Comparison of ENCODE assay signal across 1 cellular context in the genomic region with DNA sequence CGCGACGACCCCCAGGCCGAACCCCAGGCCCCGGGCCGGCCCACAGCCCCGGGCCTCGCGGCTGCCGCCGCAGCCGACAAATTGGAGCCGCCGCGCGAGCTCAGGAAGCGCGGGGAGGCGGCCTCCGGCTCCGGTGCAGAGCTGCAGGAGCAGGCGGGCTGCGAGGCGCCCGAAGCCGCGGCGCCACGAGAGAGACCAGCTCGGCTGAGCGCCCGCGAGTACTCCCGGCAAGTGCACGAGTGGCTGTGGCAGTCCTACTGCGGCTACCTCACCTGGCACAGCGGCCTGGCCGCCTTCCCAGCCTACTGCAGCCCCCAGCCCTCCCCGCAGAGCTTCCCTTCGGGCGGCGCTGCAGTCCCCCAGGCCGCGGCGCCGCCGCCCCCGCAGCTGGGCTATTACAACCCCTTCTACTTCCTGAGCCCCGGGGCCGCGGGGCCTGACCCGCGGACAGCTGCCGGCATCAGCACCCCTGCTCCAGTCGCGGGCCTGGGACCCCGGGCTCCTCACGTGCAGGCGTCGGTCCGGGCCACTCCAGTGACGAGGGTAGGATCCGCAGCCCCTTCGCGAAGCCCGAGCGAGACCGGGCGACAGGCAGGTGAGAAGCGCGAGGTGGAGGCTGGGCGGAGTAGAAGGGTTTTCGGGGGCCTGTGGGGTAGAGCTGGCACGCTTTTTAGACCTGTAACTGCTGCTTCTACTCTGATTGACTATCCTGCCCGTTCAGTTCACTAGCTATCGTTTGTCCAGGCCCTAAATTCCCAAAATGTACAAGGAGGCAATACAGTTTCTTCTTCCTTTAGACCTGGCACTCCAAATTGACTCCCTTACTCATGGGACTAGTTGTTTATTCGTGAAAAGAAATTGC.
TF ChIP-seq lines count a peak whose summit lies in the region.

No MANE protein-coding gene starts in this region.

TF ChIP-seq in HepG2, 621 proteins besides CTCF, POLR2A, EP300 and RAD21 (continues in another document):
- no peak for TF ChIP-seq XRCC5 (optimal IDR thresholded peaks at IDR 0.05; ENCODE audit: low read length)
- TF ChIP-seq ZNF557 (CRISPR knock-in tag; IDR thresholded peaks at IDR 0.05): no peak
- 0 out of 2 replicates have a peak, but pooled peaks have one; percentile 60 for TF ChIP-seq REXO4 (CRISPR knock-in tag; IDR thresholded peaks at IDR 0.05; ENCODE audit: borderline replicate concordance)
- no peak; the same call in 1 of the 2 replicates for TF ChIP-seq KDM5A (IDR thresholded peaks at IDR 0.05; ENCODE audit: borderline replicate concordance, low read length)
- TF ChIP-seq, protein P1, sequence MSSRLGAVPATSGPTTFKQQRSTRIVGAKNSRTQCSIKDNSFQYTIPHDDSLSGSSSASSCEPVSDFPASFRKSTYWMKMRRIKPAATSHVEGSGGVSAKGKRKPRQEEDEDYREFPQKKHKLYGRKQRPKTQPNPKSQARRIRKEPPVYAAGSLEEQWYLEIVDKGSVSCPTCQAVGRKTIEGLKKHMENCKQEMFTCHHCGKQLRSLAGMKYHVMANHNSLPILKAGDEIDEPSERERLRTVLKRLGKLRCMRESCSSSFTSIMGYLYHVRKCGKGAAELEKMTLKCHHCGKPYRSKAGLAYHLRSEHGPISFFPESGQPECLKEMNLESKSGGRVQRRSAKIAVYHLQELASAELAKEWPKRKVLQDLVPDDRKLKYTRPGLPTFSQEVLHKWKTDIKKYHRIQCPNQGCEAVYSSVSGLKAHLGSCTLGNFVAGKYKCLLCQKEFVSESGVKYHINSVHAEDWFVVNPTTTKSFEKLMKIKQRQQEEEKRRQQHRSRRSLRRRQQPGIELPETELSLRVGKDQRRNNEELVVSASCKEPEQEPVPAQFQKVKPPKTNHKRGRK (CRISPR knock-in tag; IDR thresholded peaks at IDR 0.05): no peak
- no peak for TF ChIP-seq ZNF350 (CRISPR knock-in tag; IDR thresholded peaks at IDR 0.05; ENCODE audit: borderline replicate concordance, low read depth)
- TF ChIP-seq, protein P2, sequence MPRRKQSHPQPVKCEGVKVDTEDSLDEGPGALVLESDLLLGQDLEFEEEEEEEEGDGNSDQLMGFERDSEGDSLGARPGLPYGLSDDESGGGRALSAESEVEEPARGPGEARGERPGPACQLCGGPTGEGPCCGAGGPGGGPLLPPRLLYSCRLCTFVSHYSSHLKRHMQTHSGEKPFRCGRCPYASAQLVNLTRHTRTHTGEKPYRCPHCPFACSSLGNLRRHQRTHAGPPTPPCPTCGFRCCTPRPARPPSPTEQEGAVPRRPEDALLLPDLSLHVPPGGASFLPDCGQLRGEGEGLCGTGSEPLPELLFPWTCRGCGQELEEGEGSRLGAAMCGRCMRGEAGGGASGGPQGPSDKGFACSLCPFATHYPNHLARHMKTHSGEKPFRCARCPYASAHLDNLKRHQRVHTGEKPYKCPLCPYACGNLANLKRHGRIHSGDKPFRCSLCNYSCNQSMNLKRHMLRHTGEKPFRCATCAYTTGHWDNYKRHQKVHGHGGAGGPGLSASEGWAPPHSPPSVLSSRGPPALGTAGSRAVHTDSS (CRISPR knock-in tag; conservative IDR thresholded peaks at IDR 0.05): 0 out of 2 replicates have a peak, but pooled peaks have one; percentile 57
- no peak for TF ChIP-seq MAFF (IDR thresholded peaks at IDR 0.05; ENCODE audit: low read depth, low read length)
- TF ChIP-seq, protein P3, sequence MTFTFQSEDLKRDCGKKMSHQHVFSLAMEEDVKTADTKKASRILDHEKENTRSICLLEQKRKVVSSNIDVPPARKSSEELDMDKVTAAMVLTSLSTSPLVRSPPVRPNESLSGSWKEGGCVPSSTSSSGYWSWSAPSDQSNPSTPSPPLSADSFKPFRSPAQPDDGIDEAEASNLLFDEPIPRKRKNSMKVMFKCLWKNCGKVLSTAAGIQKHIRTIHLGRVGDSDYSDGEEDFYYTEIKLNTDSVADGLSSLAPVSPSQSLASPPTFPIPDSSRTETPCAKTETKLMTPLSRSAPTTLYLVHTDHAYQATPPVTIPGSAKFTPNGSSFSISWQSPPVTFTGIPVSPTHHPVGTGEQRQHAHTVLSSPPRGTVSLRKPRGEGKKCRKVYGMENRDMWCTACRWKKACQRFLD (CRISPR knock-in tag; IDR thresholded peaks at IDR 0.05; ENCODE audit: borderline replicate concordance): no peak
- no peak for TF ChIP-seq TBP (CRISPR knock-in tag; IDR thresholded peaks at IDR 0.05)
- 0 out of 2 replicates have a peak, but pooled peaks have one; percentile 62 for TF ChIP-seq ZSCAN29 (CRISPR knock-in tag; conservative IDR thresholded peaks at IDR 0.05)
- no peak for TF ChIP-seq ZNF343 (CRISPR knock-in tag; IDR thresholded peaks at IDR 0.05)
- TF ChIP-seq, protein P4, sequence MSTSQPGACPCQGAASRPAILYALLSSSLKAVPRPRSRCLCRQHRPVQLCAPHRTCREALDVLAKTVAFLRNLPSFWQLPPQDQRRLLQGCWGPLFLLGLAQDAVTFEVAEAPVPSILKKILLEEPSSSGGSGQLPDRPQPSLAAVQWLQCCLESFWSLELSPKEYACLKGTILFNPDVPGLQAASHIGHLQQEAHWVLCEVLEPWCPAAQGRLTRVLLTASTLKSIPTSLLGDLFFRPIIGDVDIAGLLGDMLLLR (CRISPR knock-in tag; IDR thresholded peaks at IDR 0.05): no peak
- TF ChIP-seq ZFP36 (IDR thresholded peaks at IDR 0.05; ENCODE audit: borderline replicate concordance, low read depth, low read length, partially characterized antibody): no peak
- TF ChIP-seq STAG1 (CRISPR knock-in tag; IDR thresholded peaks at IDR 0.05): no peak
- TF ChIP-seq, protein P5, sequence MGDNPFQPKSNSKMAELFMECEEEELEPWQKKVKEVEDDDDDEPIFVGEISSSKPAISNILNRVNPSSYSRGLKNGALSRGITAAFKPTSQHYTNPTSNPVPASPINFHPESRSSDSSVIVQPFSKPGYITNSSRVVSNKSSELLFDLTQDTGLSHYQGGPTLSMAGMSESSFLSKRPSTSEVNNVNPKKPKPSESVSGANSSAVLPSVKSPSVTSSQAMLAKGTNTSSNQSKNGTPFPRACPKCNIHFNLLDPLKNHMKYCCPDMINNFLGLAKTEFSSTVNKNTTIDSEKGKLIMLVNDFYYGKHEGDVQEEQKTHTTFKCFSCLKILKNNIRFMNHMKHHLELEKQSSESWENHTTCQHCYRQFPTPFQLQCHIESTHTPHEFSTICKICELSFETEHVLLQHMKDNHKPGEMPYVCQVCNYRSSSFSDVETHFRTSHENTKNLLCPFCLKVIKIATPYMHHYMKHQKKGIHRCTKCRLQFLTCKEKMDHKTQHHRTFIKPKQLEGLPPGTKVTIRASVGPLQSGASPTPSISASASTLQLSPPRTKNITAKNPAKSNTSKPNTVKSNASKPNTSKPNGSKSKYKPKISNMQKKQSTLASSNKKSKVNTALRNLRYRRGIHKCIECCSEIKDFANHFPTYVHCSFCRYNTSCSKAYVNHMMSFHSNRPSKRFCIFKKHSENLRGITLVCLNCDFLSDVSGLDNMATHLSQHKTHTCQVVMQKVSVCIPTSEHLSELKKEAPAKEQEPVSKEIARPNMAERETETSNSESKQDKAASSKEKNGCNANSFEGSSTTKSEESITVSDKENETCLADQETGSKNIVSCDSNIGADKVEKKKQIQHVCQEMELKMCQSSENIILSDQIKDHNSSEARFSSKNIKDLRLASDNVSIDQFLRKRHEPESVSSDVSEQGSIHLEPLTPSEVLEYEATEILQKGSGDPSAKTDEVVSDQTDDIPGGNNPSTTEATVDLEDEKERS (CRISPR knock-in tag; IDR thresholded peaks at IDR 0.05): no peak
- TF ChIP-seq, protein P6, sequence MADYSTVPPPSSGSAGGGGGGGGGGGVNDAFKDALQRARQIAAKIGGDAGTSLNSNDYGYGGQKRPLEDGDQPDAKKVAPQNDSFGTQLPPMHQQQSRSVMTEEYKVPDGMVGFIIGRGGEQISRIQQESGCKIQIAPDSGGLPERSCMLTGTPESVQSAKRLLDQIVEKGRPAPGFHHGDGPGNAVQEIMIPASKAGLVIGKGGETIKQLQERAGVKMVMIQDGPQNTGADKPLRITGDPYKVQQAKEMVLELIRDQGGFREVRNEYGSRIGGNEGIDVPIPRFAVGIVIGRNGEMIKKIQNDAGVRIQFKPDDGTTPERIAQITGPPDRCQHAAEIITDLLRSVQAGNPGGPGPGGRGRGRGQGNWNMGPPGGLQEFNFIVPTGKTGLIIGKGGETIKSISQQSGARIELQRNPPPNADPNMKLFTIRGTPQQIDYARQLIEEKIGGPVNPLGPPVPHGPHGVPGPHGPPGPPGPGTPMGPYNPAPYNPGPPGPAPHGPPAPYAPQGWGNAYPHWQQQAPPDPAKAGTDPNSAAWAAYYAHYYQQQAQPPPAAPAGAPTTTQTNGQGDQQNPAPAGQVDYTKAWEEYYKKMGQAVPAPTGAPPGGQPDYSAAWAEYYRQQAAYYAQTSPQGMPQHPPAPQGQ (CRISPR knock-in tag; IDR thresholded peaks at IDR 0.05; ENCODE audit: borderline replicate concordance): no peak
- peak; percentile 25; the same call in 1 of the 2 replicates for TF ChIP-seq ZNF337 (CRISPR knock-in tag; IDR thresholded peaks at IDR 0.05; ENCODE audit: borderline replicate concordance, low read depth)
- no peak for TF ChIP-seq SRF (IDR thresholded peaks at IDR 0.05; ENCODE audit: low read depth, low read length)
- TF ChIP-seq, protein P7, sequence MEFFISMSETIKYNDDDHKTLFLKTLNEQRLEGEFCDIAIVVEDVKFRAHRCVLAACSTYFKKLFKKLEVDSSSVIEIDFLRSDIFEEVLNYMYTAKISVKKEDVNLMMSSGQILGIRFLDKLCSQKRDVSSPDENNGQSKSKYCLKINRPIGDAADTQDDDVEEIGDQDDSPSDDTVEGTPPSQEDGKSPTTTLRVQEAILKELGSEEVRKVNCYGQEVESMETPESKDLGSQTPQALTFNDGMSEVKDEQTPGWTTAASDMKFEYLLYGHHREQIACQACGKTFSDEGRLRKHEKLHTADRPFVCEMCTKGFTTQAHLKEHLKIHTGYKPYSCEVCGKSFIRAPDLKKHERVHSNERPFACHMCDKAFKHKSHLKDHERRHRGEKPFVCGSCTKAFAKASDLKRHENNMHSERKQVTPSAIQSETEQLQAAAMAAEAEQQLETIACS (CRISPR knock-in tag; IDR thresholded peaks at IDR 0.05): peak; percentile 14
- TF ChIP-seq, protein P8, sequence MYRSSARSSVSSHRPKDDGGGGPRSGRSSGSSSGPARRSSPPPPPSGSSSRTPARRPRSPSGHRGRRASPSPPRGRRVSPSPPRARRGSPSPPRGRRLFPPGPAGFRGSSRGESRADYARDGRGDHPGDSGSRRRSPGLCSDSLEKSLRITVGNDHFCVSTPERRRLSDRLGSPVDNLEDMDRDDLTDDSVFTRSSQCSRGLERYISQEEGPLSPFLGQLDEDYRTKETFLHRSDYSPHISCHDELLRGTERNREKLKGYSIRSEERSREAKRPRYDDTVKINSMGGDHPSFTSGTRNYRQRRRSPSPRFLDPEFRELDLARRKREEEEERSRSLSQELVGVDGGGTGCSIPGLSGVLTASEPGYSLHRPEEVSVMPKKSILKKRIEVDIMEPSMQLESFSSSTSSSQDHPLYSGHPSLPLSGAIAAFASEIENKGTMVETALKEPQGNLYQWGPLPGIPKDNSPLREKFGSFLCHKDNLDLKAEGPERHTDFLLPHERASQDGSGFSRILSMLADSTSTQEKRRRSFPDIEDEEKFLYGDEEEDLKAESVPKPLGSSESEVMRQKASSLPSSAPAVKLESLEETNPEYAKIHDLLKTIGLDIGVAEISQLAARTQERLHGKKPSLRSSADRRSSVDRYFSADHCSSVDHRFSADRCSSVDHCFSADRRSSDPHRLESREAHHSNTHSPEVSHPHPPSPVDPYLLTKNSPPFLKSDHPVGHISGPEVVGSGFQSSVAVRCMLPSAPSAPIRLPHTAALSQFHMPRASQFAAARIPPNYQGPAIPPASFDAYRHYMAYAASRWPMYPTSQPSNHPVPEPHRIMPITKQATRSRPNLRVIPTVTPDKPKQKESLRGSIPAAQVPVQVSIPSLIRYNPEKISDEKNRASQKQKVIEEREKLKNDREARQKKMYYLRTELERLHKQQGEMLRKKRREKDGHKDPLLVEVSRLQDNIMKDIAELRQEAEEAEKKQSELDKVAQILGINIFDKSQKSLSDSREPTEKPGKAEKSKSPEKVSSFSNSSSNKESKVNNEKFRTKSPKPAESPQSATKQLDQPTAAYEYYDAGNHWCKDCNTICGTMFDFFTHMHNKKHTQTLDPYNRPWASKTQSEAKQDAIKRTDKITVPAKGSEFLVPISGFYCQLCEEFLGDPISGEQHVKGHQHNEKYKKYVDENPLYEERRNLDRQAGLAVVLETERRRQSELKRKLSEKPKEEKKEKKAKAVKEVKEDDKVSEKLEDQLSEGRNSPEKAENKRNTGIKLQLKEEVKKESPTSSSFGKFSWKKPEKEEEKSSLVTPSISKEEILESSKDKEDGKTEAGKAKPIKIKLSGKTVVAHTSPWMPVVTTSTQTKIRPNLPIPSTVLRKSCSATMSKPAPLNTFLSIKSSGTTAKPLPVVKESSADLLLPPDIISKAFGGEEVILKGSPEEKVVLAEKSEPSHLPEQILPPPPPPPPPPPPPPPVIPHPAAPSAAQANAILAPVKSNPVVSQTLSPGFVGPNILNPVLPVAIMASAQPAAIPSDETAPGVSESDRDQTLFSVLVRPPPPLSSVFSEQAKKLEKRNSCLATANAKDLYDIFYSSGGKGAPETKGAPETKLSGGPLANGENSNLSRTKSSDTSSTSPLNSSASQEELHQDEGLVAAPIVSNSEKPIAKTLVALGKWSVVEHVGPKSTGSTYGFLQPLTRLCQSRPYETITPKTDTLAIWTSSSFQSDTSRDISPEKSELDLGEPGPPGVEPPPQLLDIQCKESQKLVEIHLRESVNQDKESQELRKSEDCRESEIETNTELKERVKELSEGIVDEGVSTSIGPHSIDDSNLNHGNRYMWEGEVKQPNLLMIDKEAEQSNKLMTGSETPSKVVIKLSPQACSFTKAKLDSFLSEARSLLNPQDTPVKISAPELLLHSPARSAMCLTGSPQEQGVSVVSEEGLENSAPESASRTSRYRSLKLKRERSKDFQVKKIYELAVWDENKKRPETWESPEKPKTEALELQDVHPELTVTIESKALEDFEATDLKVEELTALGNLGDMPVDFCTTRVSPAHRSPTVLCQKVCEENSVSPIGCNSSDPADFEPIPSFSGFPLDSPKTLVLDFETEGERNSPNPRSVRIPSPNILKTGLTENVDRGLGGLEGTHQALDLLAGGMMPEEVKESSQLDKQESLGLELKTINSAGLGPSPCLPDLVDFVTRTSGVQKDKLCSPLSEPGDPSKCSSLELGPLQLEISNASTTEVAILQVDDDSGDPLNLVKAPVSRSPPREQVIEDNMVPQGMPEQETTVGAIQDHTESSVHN (CRISPR knock-in tag; IDR thresholded peaks at IDR 0.05): no peak
- TF ChIP-seq GPN1 (CRISPR knock-in tag; IDR thresholded peaks at IDR 0.05; ENCODE audit: borderline replicate concordance): no peak
- TF ChIP-seq, protein P9, sequence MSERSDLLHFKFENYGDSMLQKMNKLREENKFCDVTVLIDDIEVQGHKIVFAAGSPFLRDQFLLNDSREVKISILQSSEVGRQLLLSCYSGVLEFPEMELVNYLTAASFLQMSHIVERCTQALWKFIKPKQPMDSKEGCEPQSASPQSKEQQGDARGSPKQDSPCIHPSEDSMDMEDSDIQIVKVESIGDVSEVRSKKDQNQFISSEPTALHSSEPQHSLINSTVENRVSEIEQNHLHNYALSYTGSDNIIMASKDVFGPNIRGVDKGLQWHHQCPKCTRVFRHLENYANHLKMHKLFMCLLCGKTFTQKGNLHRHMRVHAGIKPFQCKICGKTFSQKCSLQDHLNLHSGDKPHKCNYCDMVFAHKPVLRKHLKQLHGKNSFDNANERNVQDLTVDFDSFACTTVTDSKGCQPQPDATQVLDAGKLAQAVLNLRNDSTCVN (CRISPR knock-in tag; IDR thresholded peaks at IDR 0.05; ENCODE audit: borderline replicate concordance): peak; percentile 77
- TF ChIP-seq ZBTB7A (CRISPR knock-in tag; IDR thresholded peaks at IDR 0.05): no peak
- TF ChIP-seq ZNF792 (CRISPR knock-in tag; IDR thresholded peaks at IDR 0.05): no peak
